ENCODE assay signal across 1 cellular context in genomic region chr7:28560771-28561170, GRCh38.
TF ChIP-seq lines count a peak whose summit lies in the region.

No MANE protein-coding gene starts in this region.

TF ChIP-seq in GM12878, 131 proteins besides CTCF, POLR2A, EP300 and RAD21 (continued from another document):
- no peak for TF ChIP-seq CEBPZ (IDR thresholded peaks at IDR 0.05; ENCODE audit: low read depth, low read length)
TF ChIP-seq in GM12878: peak in this region for 2.
